Comparison of ENCODE assay signal across 1 cellular context in genomic region chr19:1813197-1813836, GRCh38.
TF ChIP-seq lines count a peak whose summit lies in the region.

No MANE protein-coding gene starts in this region.

TF ChIP-seq in endothelial cell of umbilical vein, 7 proteins besides CTCF, POLR2A, EP300 and RAD21:
- no peak for TF ChIP-seq POLR2AphosphoS5 (IDR thresholded peaks at IDR 0.05; ENCODE audit: insufficient read depth, low read depth, low read length)
- no peak for TF ChIP-seq FOS (IDR thresholded peaks at IDR 0.05; ENCODE audit: borderline replicate concordance, insufficient read depth, low read length)
- no peak for TF ChIP-seq MAX (IDR thresholded peaks at IDR 0.05; ENCODE audit: insufficient read depth, insufficient read length)
- no peak for TF ChIP-seq MYC (IDR thresholded peaks at IDR 0.05; ENCODE audit: low read depth, low read length)
- TF ChIP-seq EZH2 (IDR thresholded peaks at IDR 0.05; ENCODE audit: borderline replicate concordance, low read depth, low read length, severe bottlenecking), result no peak
- TF ChIP-seq GATA2 (IDR thresholded peaks at IDR 0.05; ENCODE audit: insufficient read depth, insufficient read length, low read depth, low read length), result no peak
